Comparison of ENCODE assay signal across 15 cellular contexts in genomic region chr3:146117406-146118285, GRCh38. TPM values are rescaled to one million over a fixed set of nuclear protein-coding genes. Genes with fewer than 3 reads are reported as not detected.
DNase-seq lines count a peak whose midpoint lies in the region; FAIRE-seq and TF ChIP-seq lines count a peak whose summit lies in the region.
"Had no signal": no experiment of that assay in that cellular context is flagged by ENCODE, and none has a peak within 500 bp of the region (broad histone marks: within the 10 kb centered on the region; RNA-seq: fewer than 3 reads in every experiment).

No MANE protein-coding gene starts in this region.

- H3K4me2 ChIP-seq in fibroblast of lung (ENCODE audit: extremely low read depth, insufficient read depth, low read length) (no peak overlapping the region), osteoblast (ENCODE audit: insufficient read depth, low read length) (no peak overlapping the region)

- H3K4me1 ChIP-seq in fibroblast of lung (ENCODE audit: control insufficient read depth, extremely low read depth, insufficient read depth, low read length) = no peaks in the 10 kb centered on the region
- H3K4me1 ChIP-seq in osteoblast (ENCODE audit: insufficient read depth, low read length) = peaks cover 12% of the 10 kb centered on the region

- peak overlapping the region; percentile 64 for H3K27ac ChIP-seq in fibroblast of lung (ENCODE audit: insufficient read depth, low read length)
- peak overlapping the region; percentile 91 for H3K27ac ChIP-seq in osteoblast (ENCODE audit: low read depth, low read length)

- no peak overlapping the region for H3K9ac ChIP-seq in fibroblast of lung (ENCODE audit: insufficient read depth, low read length)

- H4K20me1 ChIP-seq in fibroblast of lung (ENCODE audit: control insufficient read depth, extremely low read depth, insufficient read depth, low read length) (no peaks in the 10 kb centered on the region), osteoblast (ENCODE audit: insufficient read depth, low read length) (peaks cover under 1% of the 10 kb centered on the region)

- no peak overlapping the region for H2AFZ ChIP-seq in fibroblast of lung (ENCODE audit: low read length)
- no peak overlapping the region for H2AFZ ChIP-seq in osteoblast (ENCODE audit: low read length)

- H3K27me3 ChIP-seq in fibroblast of lung (ENCODE audit: control insufficient read depth, insufficient read depth, low read length) (no peaks in the 10 kb centered on the region), osteoblast (ENCODE audit: insufficient read depth, low read length) (no peaks in the 10 kb centered on the region)

- no peak for TF ChIP-seq CTCF in fibroblast of lung (conservative IDR thresholded peaks at IDR 0.05 in 1 of 2, IDR thresholded peaks at IDR 0.05 in 1 of 2; ENCODE audit: low read depth in 1 of 2, low read length in 2 of 2)
- no peak for TF ChIP-seq CTCF in osteoblast (IDR thresholded peaks at IDR 0.05; ENCODE audit: extremely low read depth, low read depth, low read length)

- no peaks in the 10 kb centered on the region for H3K9me3 ChIP-seq in fibroblast of lung (ENCODE audit: control insufficient read depth, insufficient read depth, low read depth, low read length)
- no peaks in the 10 kb centered on the region for H3K9me3 ChIP-seq in osteoblast (ENCODE audit: low read depth, low read length)

- H3K36me3 ChIP-seq in fibroblast of lung (ENCODE audit: control insufficient read depth, insufficient read depth, low read length) = no peaks in the 10 kb centered on the region
- H3K36me3 ChIP-seq in osteoblast (ENCODE audit: insufficient read depth, low read length) = peaks cover 62% of the 10 kb centered on the region

- H3K4me3 ChIP-seq in fibroblast of lung (replicated peaks in 1 of 4; ENCODE audit: control extremely low read depth in 1 of 4, insufficient read depth in 1 of 4, low read depth in 3 of 4, low read length in 4 of 4) (no peak overlapping the region), osteoblast (ENCODE audit: insufficient read depth, low read length) (no peak overlapping the region)
- H3K4me3 ChIP-seq: K562 had no signal

- no peaks in the 10 kb centered on the region for H3K79me2 ChIP-seq in fibroblast of lung (ENCODE audit: control insufficient read depth, insufficient read depth, low read length)
- H3K79me2 ChIP-seq in osteoblast (ENCODE audit: insufficient read depth, low read length) = peaks cover 49% of the 10 kb centered on the region

- peak; percentile 93 for DNase-seq in EH (ENCODE audit: low read depth)
- DNase-seq in RCC 7860 (ENCODE audit: low spot score) = peak; percentile 86
- peak; percentile 89 to 92 for DNase-seq in fibroblast of lung (ENCODE audit: low read depth in 2 of 2)
- peak; percentile 42 for DNase-seq in osteoblast (ENCODE audit: insufficient read length, low spot score, missing footprints)
- DNase-seq in activated gamma-delta T cell treated with Interleukin-2 at 50 U/mL for 16 hours = no peak
- DNase-seq in iPS-NIHi11 (ENCODE audit: low spot score) = no peak
- DNase-seq in NCI-H2196 (lab: John Stamatoyannopoulos, UW; ENCODE audit: unreplicated experiment) = no peak
- no peak for DNase-seq in NCI-H526 treated with DMSO at 0.1 percent for 48 hours (lab: John Stamatoyannopoulos, UW)
- DNase-seq: activated CD4-positive, alpha-beta memory T cell treated with anti-CD3 and anti-CD28 coated beads for 36 hours; activated gamma-delta T cell; cerebellar nuclear complex; immature natural killer cell; NCI-H1436 treated with DMSO at 0.1 percent for 48 hours; SHP77 treated with DMSO at 0.1 percent for 48 hours had no signal

- peak; percentile 98 for FAIRE-seq in RCC 7860 (lab: Jason Lieb, UNC)
- FAIRE-seq: K562 had no signal

RNA-seq across cellular contexts. Expression of gene PLOD2, which starts 43.3 kb away (rescaled TPM):
- total RNA-seq in fibroblast of lung (85.8 and 114 TPM in 2 replicates), osteoblast (282 and 345 TPM in 2 replicates)
- polyA plus RNA-seq in fibroblast of lung = 38.1 and 91.8 TPM in 2 replicates
- 41.3 and 81.0 TPM in 2 replicates for polyA plus RNA-seq in fibroblast of lung (2012)
- polyA minus RNA-seq in fibroblast of lung (ENCODE audit: low replicate concordance) = 2.0 and 9.5 TPM in 2 replicates
- polyA plus RNA-seq: immature natural killer cell had no signal

Comparison
In these comparisons a context has a peak if more than half of its experiments do, and no peak if none do; other contexts are left out.
1. DNase-seq: peak in EH (single experiment), RCC 7860 (single experiment), fibroblast of lung (2 of 2) and osteoblast (single experiment); none in activated gamma-delta T cell treated with Interleukin-2 at 50 U/mL for 16 hours (single experiment), iPS-NIHi11 (single experiment), NCI-H2196 (single experiment) and NCI-H526 treated with DMSO at 0.1 percent for 48 hours (single experiment).